Comparison of ENCODE assay signal across 10 cellular contexts in genomic region chr2:223815186-223815883, GRCh38. TPM values are rescaled to one million over a fixed set of nuclear protein-coding genes. Genes with fewer than 3 reads are reported as not detected.
DNase-seq lines count a peak whose midpoint lies in the region; ATAC-seq lines count a peak whose summit lies in the region.
"Had no signal": no experiment of that assay in that cellular context is flagged by ENCODE, and none has a peak within 500 bp of the region (broad histone marks: within the 10 kb centered on the region; RNA-seq: fewer than 3 reads in every experiment).

No MANE protein-coding gene starts in this region.

- no peaks in the 10 kb centered on the region for H3K9me3 Mint-ChIP-seq in activated CD4-positive, alpha-beta T cell treated with anti-CD3 and anti-CD28 coated beads for 36 hours (ENCODE audit: low read depth)
- no peaks in the 10 kb centered on the region for H3K9me3 Mint-ChIP-seq in activated CD4-positive, alpha-beta T cell treated with anti-CD3 and anti-CD28 coated beads, Interleukin-2, amount 10 ng/mL, durations not matched to agents 7 days and 5 days
- H3K9me3 Mint-ChIP-seq in stimulated activated naive B cell treated with anti-CD40 and anti-IgM and Interleukin-4, amounts not matched to agents 10 μg/mL and 1 μg/mL and 100 μg/mL, for 72 hours = no peaks in the 10 kb centered on the region
- H3K9me3 Mint-ChIP-seq: activated CD4-positive, alpha-beta memory T cell treated with anti-CD3 and anti-CD28 coated beads, Interleukin-2, amount 10 ng/mL, durations not matched to agents 7 days and 5 days had no signal

- CTCF ChIA-PET in activated CD4-positive, alpha-beta T cell treated with anti-CD3 and anti-CD28 coated beads for 36 hours (lab: Charles Lee) = interaction anchor here (1.8 kb wide), 1 partner anchor 37 kb away, joined by 4 read pairs; no protein-coding TSS in a partner anchor
- CTCF ChIA-PET in activated CD4-positive, alpha-beta T cell treated with anti-CD3 and anti-CD28 coated beads, Interleukin-2, amount 10 ng/mL, durations not matched to agents 7 days and 5 days (lab: Charles Lee) = no interaction called here

- peak overlapping the region; percentile 5 for H3K27ac Mint-ChIP-seq in activated CD4-positive, alpha-beta T cell treated with anti-CD3 and anti-CD28 coated beads for 36 hours
- no peak overlapping the region for H3K27ac Mint-ChIP-seq in activated CD4-positive, alpha-beta T cell treated with anti-CD3 and anti-CD28 coated beads, Interleukin-2, amount 10 ng/mL, durations not matched to agents 7 days and 5 days
- H3K27ac Mint-ChIP-seq in stimulated activated naive B cell treated with anti-CD40 and anti-IgM and Interleukin-4, amounts not matched to agents 10 μg/mL and 1 μg/mL and 100 μg/mL, for 72 hours = no peak overlapping the region
- H3K27ac Mint-ChIP-seq: activated CD4-positive, alpha-beta memory T cell treated with anti-CD3 and anti-CD28 coated beads, Interleukin-2, amount 10 ng/mL, durations not matched to agents 7 days and 5 days had no signal

- no peaks in the 10 kb centered on the region for H3K36me3 Mint-ChIP-seq in activated CD4-positive, alpha-beta T cell treated with anti-CD3 and anti-CD28 coated beads for 36 hours (ENCODE audit: low read depth)
- no peaks in the 10 kb centered on the region for H3K36me3 Mint-ChIP-seq in activated CD4-positive, alpha-beta T cell treated with anti-CD3 and anti-CD28 coated beads, Interleukin-2, amount 10 ng/mL, durations not matched to agents 7 days and 5 days (ENCODE audit: low read depth)
- H3K36me3 Mint-ChIP-seq in stimulated activated naive B cell treated with anti-CD40 and anti-IgM and Interleukin-4, amounts not matched to agents 10 μg/mL and 1 μg/mL and 100 μg/mL, for 72 hours = peaks cover 6 to 14% of the 10 kb centered on the region in 2 donors

- POLR2A ChIA-PET in activated CD4-positive, alpha-beta T cell treated with anti-CD3 and anti-CD28 coated beads for 36 hours (lab: Charles Lee) = no interaction called here
- POLR2A ChIA-PET in activated CD4-positive, alpha-beta T cell treated with anti-CD3 and anti-CD28 coated beads, Interleukin-2, amount 10 ng/mL, durations not matched to agents 7 days and 5 days (lab: Charles Lee) = no interaction called here

- no peak overlapping the region for H3K4me3 Mint-ChIP-seq in activated CD4-positive, alpha-beta T cell treated with anti-CD3 and anti-CD28 coated beads for 36 hours
- no peak overlapping the region for H3K4me3 Mint-ChIP-seq in activated CD4-positive, alpha-beta T cell treated with anti-CD3 and anti-CD28 coated beads, Interleukin-2, amount 10 ng/mL, durations not matched to agents 7 days and 5 days
- no peak overlapping the region for H3K4me3 Mint-ChIP-seq in stimulated activated naive B cell treated with anti-CD40 and anti-IgM and Interleukin-4, amounts not matched to agents 10 μg/mL and 1 μg/mL and 100 μg/mL, for 72 hours
- H3K4me3 Mint-ChIP-seq: activated CD4-positive, alpha-beta memory T cell treated with anti-CD3 and anti-CD28 coated beads, Interleukin-2, amount 10 ng/mL, durations not matched to agents 7 days and 5 days had no signal

- peak; percentile 14 for DNase-seq in activated CD4-positive, alpha-beta T cell treated with anti-CD3 and anti-CD28 coated beads for 36 hours
- no peak for DNase-seq in activated CD4-positive, alpha-beta T cell treated with anti-CD3 and anti-CD28 coated beads, Interleukin-2, amount 10 ng/mL, durations not matched to agents 7 days and 5 days
- DNase-seq in NCI-H460 (ENCODE audit: extremely low read depth, low read depth) (peak; percentile 55), fibroblast of gingiva (ENCODE audit: low read depth) (peak; percentile 82), middle frontal gyrus (ENCODE audit: extremely low spot score, low spot score) (no peak)
- DNase-seq in stimulated activated naive B cell treated with anti-CD40 and anti-IgM and Interleukin-4, amounts not matched to agents 10 μg/mL and 1 μg/mL and 100 μg/mL, for 72 hours = no peak
- DNase-seq: activated CD4-positive, alpha-beta memory T cell treated with anti-CD3 and anti-CD28 coated beads, Interleukin-2, amount 10 ng/mL, durations not matched to agents 7 days and 5 days; stimulated activated CD4-positive, alpha-beta T cell treated with anti-CD3 and anti-CD28 coated beads, Interleukin-2, amount 100 ng/mL, for 24 hours had no signal

- no peaks in the 10 kb centered on the region for H3K27me3 Mint-ChIP-seq in activated CD4-positive, alpha-beta T cell treated with anti-CD3 and anti-CD28 coated beads for 36 hours
- H3K27me3 Mint-ChIP-seq in activated CD4-positive, alpha-beta T cell treated with anti-CD3 and anti-CD28 coated beads, Interleukin-2, amount 10 ng/mL, durations not matched to agents 7 days and 5 days = no peaks in the 10 kb centered on the region
- no peaks in the 10 kb centered on the region for H3K27me3 Mint-ChIP-seq in stimulated activated naive B cell treated with anti-CD40 and anti-IgM and Interleukin-4, amounts not matched to agents 10 μg/mL and 1 μg/mL and 100 μg/mL, for 72 hours
- H3K27me3 Mint-ChIP-seq: activated CD4-positive, alpha-beta memory T cell treated with anti-CD3 and anti-CD28 coated beads, Interleukin-2, amount 10 ng/mL, durations not matched to agents 7 days and 5 days had no signal

- ATAC-seq in activated CD4-positive, alpha-beta T cell treated with anti-CD3 and anti-CD28 coated beads for 36 hours = peak; percentile 88
- peak; percentile 51 to 57 for ATAC-seq in stimulated activated naive B cell treated with anti-CD40 and anti-IgM and Interleukin-4, amounts not matched to agents 10 μg/mL and 1 μg/mL and 100 μg/mL, for 72 hours (replicated peaks)
- ATAC-seq in GM19023 (IDR thresholded peaks at IDR 0.05; ENCODE audit: unreplicated experiment) = no peak
- ATAC-seq in GM18861 (IDR thresholded peaks at IDR 0.05; ENCODE audit: unreplicated experiment) = no peak

- intact Hi-C loops in activated CD4-positive, alpha-beta T cell treated with anti-CD3 and anti-CD28 coated beads for 36 hours (cut with DNase I, micrococcal nuclease) = loop anchor here in 1 of 2 experiments (1.0 to 2.0 kb wide), 2 partner anchors 22 to 121 kb away; partner anchors contain the start of gene AP1S3

- H3K4me1 Mint-ChIP-seq in activated CD4-positive, alpha-beta T cell treated with anti-CD3 and anti-CD28 coated beads for 36 hours = peaks cover 18% of the 10 kb centered on the region
- H3K4me1 Mint-ChIP-seq in activated CD4-positive, alpha-beta T cell treated with anti-CD3 and anti-CD28 coated beads, Interleukin-2, amount 10 ng/mL, durations not matched to agents 7 days and 5 days = no peaks in the 10 kb centered on the region
- H3K4me1 Mint-ChIP-seq in stimulated activated naive B cell treated with anti-CD40 and anti-IgM and Interleukin-4, amounts not matched to agents 10 μg/mL and 1 μg/mL and 100 μg/mL, for 72 hours = peaks cover 12 to 38% of the 10 kb centered on the region in 2 donors

RNA-seq across cellular contexts. Expression of gene AP1S3, which starts 22.0 kb away (rescaled TPM):
- 10 to 100 TPM in 1 of 2 experiments, 1 to 10 TPM in 1; 8.8 to 10.1 TPM for total RNA-seq in activated CD4-positive, alpha-beta T cell treated with anti-CD3 and anti-CD28 coated beads for 36 hours
- 1 to 10 TPM; 6.5 to 7.5 TPM for total RNA-seq in activated CD4-positive, alpha-beta T cell treated with anti-CD3 and anti-CD28 coated beads, Interleukin-2, amount 10 ng/mL, durations not matched to agents 7 days and 5 days
- 8.4 and 13.2 TPM in 2 replicates for total RNA-seq in NCI-H460 (2014; rRNA removed; shearing (Covaris generic))
- 10.7 and 10.8 TPM in 2 replicates for polyA plus RNA-seq in NCI-H460 (2014; cell fraction: nucleus; rRNA removed)

Comparison
In these comparisons a context has a peak if more than half of its experiments do, and no peak if none do; other contexts are left out.
1. DNase-seq: peak in activated CD4-positive, alpha-beta T cell treated with anti-CD3 and anti-CD28 coated beads for 36 hours (single experiment), NCI-H460 (single experiment) and fibroblast of gingiva (single experiment); none in activated CD4-positive, alpha-beta T cell treated with anti-CD3 and anti-CD28 coated beads, Interleukin-2, amount 10 ng/mL, durations not matched to agents 7 days and 5 days (single experiment), stimulated activated naive B cell treated with anti-CD40 and anti-IgM and Interleukin-4, amounts not matched to agents 10 μg/mL and 1 μg/mL and 100 μg/mL, for 72 hours (single experiment) and middle frontal gyrus (single experiment).
2. ATAC-seq: peak in activated CD4-positive, alpha-beta T cell treated with anti-CD3 and anti-CD28 coated beads for 36 hours (single experiment) and stimulated activated naive B cell treated with anti-CD40 and anti-IgM and Interleukin-4, amounts not matched to agents 10 μg/mL and 1 μg/mL and 100 μg/mL, for 72 hours (2 of 2); none in GM19023 (single experiment) and GM18861 (single experiment).